In the genomic region with DNA sequence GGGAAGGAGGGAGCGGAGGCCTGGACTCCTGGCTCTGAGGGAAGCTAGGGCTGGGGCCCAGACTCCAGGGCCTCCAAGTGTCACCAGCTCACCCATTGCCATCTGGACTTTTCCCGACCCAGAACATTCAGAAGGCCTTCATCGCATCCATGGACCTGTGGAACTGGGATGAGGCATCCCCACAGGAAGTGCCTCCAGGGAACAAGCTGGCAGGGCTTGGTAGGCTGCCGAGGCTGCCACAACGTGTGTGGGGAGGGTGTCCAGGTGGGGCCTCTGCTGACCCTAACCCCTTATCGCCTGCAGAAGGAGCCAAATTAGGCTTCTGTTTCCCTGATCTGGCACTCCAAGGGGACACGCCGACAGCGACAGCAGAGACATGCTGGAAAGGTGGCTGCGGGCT, we compare ENCODE assay signal across 13 cellular contexts. TPM values are rescaled to one million over a fixed set of nuclear protein-coding genes. Genes with fewer than 3 reads are reported as not detected.
A peak's percentile ranks its signal among the peaks of the same experiment; 100 is the strongest.
DNase-seq lines count a peak whose midpoint lies in the region; ATAC-seq, FAIRE-seq and TF ChIP-seq lines count a peak whose summit lies in the region.
"Had no signal": no experiment of that assay in that cellular context is flagged by ENCODE, and none has a peak within 500 bp of the region (broad histone marks: within the 10 kb centered on the region; RNA-seq: fewer than 3 reads in every experiment).

No MANE protein-coding gene starts in this region.

- H3K4ac ChIP-seq in H1 (replicated peaks; ENCODE audit: insufficient read length, low read depth, low read length), result no peak overlapping the region

- H3K27me3 ChIP-seq in H1 (replicated peaks in 1 of 4; ENCODE audit: control insufficient read depth in 3 of 4, extremely low read depth in 1 of 4, insufficient read depth in 3 of 4, low read length in 3 of 4), result peaks cover 0 to 6% (median 3%) of the 10 kb centered on the region in 4 experiments; a peak in 4 of 7 replicates

- no peaks in the 10 kb centered on the region for H3K27me3 Mint-ChIP-seq in activated naive CD4-positive, alpha-beta T cell treated with anti-CD3 and anti-CD28 coated beads, Interleukin-2, amount 50 U/mL, for 24 hours
- H3K27me3 Mint-ChIP-seq in stimulated activated memory B cell treated with anti-CD40 and anti-IgM and Interleukin-4, amounts not matched to agents 10 μg/mL and 1 μg/mL and 100 μg/mL, for 72 hours, result no peaks in the 10 kb centered on the region

- H3K23me2 ChIP-seq in H1 (ENCODE audit: low read depth, low read length), result peaks cover 16% of the 10 kb centered on the region; the same call in 1 of the 2 replicates

- no peak for ATAC-seq in activated naive CD4-positive, alpha-beta T cell treated with anti-CD3 and anti-CD28 coated beads, Interleukin-2, amount 50 U/mL, for 72 hours
- no peak for ATAC-seq in stimulated activated memory B cell treated with anti-CD40 and anti-IgM and Interleukin-4, amounts not matched to agents 10 μg/mL and 1 μg/mL and 100 μg/mL, for 72 hours
- no peak for ATAC-seq in HG02610 (IDR thresholded peaks at IDR 0.05; ENCODE audit: unreplicated experiment)
- ATAC-seq: activated CD4-positive, CD25-positive, alpha-beta regulatory T cell treated with anti-CD3 and anti-CD28 coated beads, Interleukin-2, amount 50 U/mL, for 24 hours had no signal

- H3K9me2 ChIP-seq in OCI-LY7 (ENCODE audit: insufficient read depth, low read length), result no peaks in the 10 kb centered on the region

- 0 out of 2 replicates have a peak overlapping the region, but pooled peaks have one; percentile 1 for H2AK5ac ChIP-seq in H1 (ENCODE audit: low read depth, low read length)

- DNase-seq in activated naive CD4-positive, alpha-beta T cell treated with anti-CD3 and anti-CD28 coated beads, Interleukin-2, amount 50 U/mL, for 72 hours (ENCODE audit: low spot score in 2 of 2), result no peak
- DNase-seq in OCI-LY7 (ENCODE audit: low spot score) (no peak), H1 (ENCODE audit: low read depth in 1 of 2, low spot score in 2 of 2) (peak in 1 of 2 experiments; percentile 51), NK-92 (lab: John Stamatoyannopoulos, UW; ENCODE audit: unreplicated experiment) (no peak), NCI-H526 (lab: John Stamatoyannopoulos, UW) (no peak)
- DNase-seq: NCI-H2081; RPMI8226; stimulated activated CD4-positive, alpha-beta T cell treated with anti-CD3 and anti-CD28 coated beads, Interleukin-12 subunit alpha, Interleukin-12 subunit beta, amount 100 ng/mL, for 4 hours had no signal

- H3K56ac ChIP-seq in H1 (replicated peaks; ENCODE audit: insufficient read length, low read depth, low read length), result no peak overlapping the region

- peak overlapping the region; percentile 62; the same call in 1 of the 2 replicates for H2BK20ac ChIP-seq in H1 (ENCODE audit: low read length)

- peak overlapping the region; percentile 23 for H3K4me3 Mint-ChIP-seq in activated naive CD4-positive, alpha-beta T cell treated with anti-CD3 and anti-CD28 coated beads, Interleukin-2, amount 50 U/mL, for 24 hours
- peak overlapping the region; percentile 82 for H3K4me3 Mint-ChIP-seq in stimulated activated memory B cell treated with anti-CD40 and anti-IgM and Interleukin-4, amounts not matched to agents 10 μg/mL and 1 μg/mL and 100 μg/mL, for 72 hours

- no peaks in the 10 kb centered on the region for H3K79me1 ChIP-seq in H1 (ENCODE audit: low read depth, low read length)

- peak overlapping the region; percentile 81; the same call in 1 of the 2 replicates for H2BK12ac ChIP-seq in H1 (ENCODE audit: low read depth, low read length)

- H4K5ac ChIP-seq in H1 (ENCODE audit: insufficient read length, low read depth, low read length), result no peak overlapping the region

- no peak for FAIRE-seq in H1 (lab: Jason Lieb, UNC)

- no peak overlapping the region for H3K23ac ChIP-seq in H1 (ENCODE audit: insufficient read length)

- H3K4me2 ChIP-seq in OCI-LY7 (ENCODE audit: low read length), result peak overlapping the region; percentile 97
- H3K4me2 ChIP-seq in H1 (ENCODE audit: insufficient read depth in 1 of 2, low read depth in 2 of 2, low read length in 2 of 2), result peak overlapping the region; percentile 63 to 85; a peak in 3 of 4 replicates

- peak overlapping the region; percentile 25; the same call in 1 of the 2 replicates for H2BK15ac ChIP-seq in H1 (ENCODE audit: low read length)

- H2BK120ac ChIP-seq in H1 (replicated peaks; ENCODE audit: low read depth, low read length), result no peak overlapping the region

- H3K4me1 Mint-ChIP-seq in activated naive CD4-positive, alpha-beta T cell treated with anti-CD3 and anti-CD28 coated beads, Interleukin-2, amount 50 U/mL, for 24 hours, result peaks cover 36% of the 10 kb centered on the region
- peaks cover 33% of the 10 kb centered on the region for H3K4me1 Mint-ChIP-seq in stimulated activated memory B cell treated with anti-CD40 and anti-IgM and Interleukin-4, amounts not matched to agents 10 μg/mL and 1 μg/mL and 100 μg/mL, for 72 hours

- H3K9me3 ChIP-seq in OCI-LY7 (ENCODE audit: low read length) (no peaks in the 10 kb centered on the region), H1 (ENCODE audit: insufficient read depth in 2 of 2, low read depth in 1 of 2, low read length in 1 of 2) (no peaks in the 10 kb centered on the region)

- H3K36me3 ChIP-seq in OCI-LY7 (ENCODE audit: insufficient read depth, low read length), result peaks cover 13% of the 10 kb centered on the region
- peaks cover 0 to 6% (median 2%) of the 10 kb centered on the region in 4 experiments; a peak in 4 of 8 replicates for H3K36me3 ChIP-seq in H1 (ENCODE audit: control insufficient read depth in 2 of 4, insufficient read depth in 4 of 4, low read length in 3 of 4)

- no peaks in the 10 kb centered on the region for H3K36me3 Mint-ChIP-seq in activated naive CD4-positive, alpha-beta T cell treated with anti-CD3 and anti-CD28 coated beads, Interleukin-2, amount 50 U/mL, for 24 hours
- H3K36me3 Mint-ChIP-seq in activated naive CD4-positive, alpha-beta T cell treated with anti-CD3 and anti-CD28 coated beads, Interleukin-2, amount 50 U/mL, for 72 hours, result peaks cover under 1% of the 10 kb centered on the region in 2 donors
- H3K36me3 Mint-ChIP-seq in stimulated activated memory B cell treated with anti-CD40 and anti-IgM and Interleukin-4, amounts not matched to agents 10 μg/mL and 1 μg/mL and 100 μg/mL, for 72 hours, result peaks cover 12% of the 10 kb centered on the region

- no peak for TF ChIP-seq RAD21 in H1 (IDR thresholded peaks at IDR 0.05 in 1 of 2, conservative IDR thresholded peaks at IDR 0.05 in 1 of 2; ENCODE audit: low read depth in 2 of 2, low read length in 2 of 2)

- H3K4me1 ChIP-seq in OCI-LY7 (ENCODE audit: insufficient read depth, low read length, poor library complexity, severe bottlenecking), result peaks cover 46% of the 10 kb centered on the region
- H3K4me1 ChIP-seq in H1 (replicated peaks in 1 of 4; ENCODE audit: control insufficient read depth in 3 of 4, insufficient read depth in 4 of 4, low read length in 3 of 4), result peaks cover 7 to 30% (median 18%) of the 10 kb centered on the region in 4 experiments

- peak overlapping the region; percentile 31 for H4K91ac ChIP-seq in H1 (replicated peaks; ENCODE audit: insufficient read length, low read length)

- H3K14ac ChIP-seq in H1 (ENCODE audit: insufficient read length), result no peak overlapping the region

- intact Hi-C loops in OCI-LY7 (cut with micrococcal nuclease; ENCODE audit: unreplicated experiment), result loop anchor here (10.0 kb wide), 1 partner anchor 412 kb away; a partner anchor contains a TSS

- H3K4me3 ChIP-seq in OCI-LY7 (ENCODE audit: low read depth, low read length, poor library complexity, severe bottlenecking) (no peak overlapping the region), H1 (ENCODE audit: extremely low read depth in 1 of 4, insufficient read depth in 2 of 4, low read depth in 3 of 4, low read length in 4 of 4) (peak overlapping the region in 3 of 4 experiments; percentile 17 to 63 (median 29); a peak in 3 of 8 replicates)

- TF ChIP-seq EP300 in H1 (IDR thresholded peaks at IDR 0.05; ENCODE audit: borderline replicate concordance in 1 of 2, low read depth in 2 of 2, low read length in 2 of 2), result no peak

- BruUV-seq in OCI-LY7 (replicated peaks; lab: Mats Ljungman, UMichigan), result no TSS peak

- H3K18ac ChIP-seq in H1 (ENCODE audit: extremely low read depth, low read length), result peak overlapping the region; percentile 15; the same call in 1 of the 2 replicates

- H4K8ac ChIP-seq in H1 (ENCODE audit: extremely low read depth, insufficient read depth, low read length), result peak overlapping the region; percentile 75

- no peak for TF ChIP-seq POLR2A in H1 (IDR thresholded peaks at IDR 0.05; ENCODE audit: control extremely low read depth in 1 of 2, low read depth in 2 of 2, low read length in 2 of 2)

- POLR2A ChIA-PET in OCI-LY7 (lab: Charles Lee), result interaction anchor here (0.6 to 1.8 kb wide), 2 partner anchors 12 to 128 kb away, joined by 4 to 5 read pairs; no protein-coding TSS in a partner anchor
- POLR2A ChIA-PET in H1 (lab: Charles Lee; ENCODE audit: partially characterized antibody), result interaction anchor here (1.0 to 3.4 kb wide), 8 partner anchors 8 to 132 kb away, joined by 3 to 13 read pairs (median 4); a partner anchor contains a TSS

- H3K27ac Mint-ChIP-seq in activated naive CD4-positive, alpha-beta T cell treated with anti-CD3 and anti-CD28 coated beads, Interleukin-2, amount 50 U/mL, for 24 hours, result no peak overlapping the region
- no peak overlapping the region for H3K27ac Mint-ChIP-seq in activated naive CD4-positive, alpha-beta T cell treated with anti-CD3 and anti-CD28 coated beads, Interleukin-2, amount 50 U/mL, for 72 hours
- no peak overlapping the region for H3K27ac Mint-ChIP-seq in stimulated activated memory B cell treated with anti-CD40 and anti-IgM and Interleukin-4, amounts not matched to agents 10 μg/mL and 1 μg/mL and 100 μg/mL, for 72 hours

- H2AFZ ChIP-seq in OCI-LY7 (ENCODE audit: low read length) (no peak overlapping the region), H1 (ENCODE audit: low read length) (no peak overlapping the region)

- H3K27ac ChIP-seq in OCI-LY7 (ENCODE audit: low read depth, low read length, poor library complexity, severe bottlenecking) (no peak overlapping the region), H1 (ENCODE audit: low read depth, low read length) (no peak overlapping the region)

- CTCF ChIA-PET in OCI-LY7 (lab: Charles Lee; ENCODE audit: unreplicated experiment), result no interaction called here
- CTCF ChIA-PET in H1 (lab: Charles Lee; ENCODE audit: partially characterized antibody), result interaction anchor here (1.0 to 1.5 kb wide), 3 partner anchors 11 to 29 kb away, joined by 4 read pairs; no protein-coding TSS in a partner anchor

- TF ChIP-seq CTCF in OCI-LY7 (conservative IDR thresholded peaks at IDR 0.05; ENCODE audit: low read length), result no peak
- TF ChIP-seq CTCF in H1 (IDR thresholded peaks at IDR 0.05; ENCODE audit: control extremely low read depth in 1 of 3, insufficient read depth in 1 of 3, low read depth in 1 of 3, low read length in 3 of 3), result no peak

- H4K20me1 ChIP-seq in OCI-LY7 (ENCODE audit: insufficient read depth, low read length) (no peaks in the 10 kb centered on the region), H1 (replicated peaks in 1 of 2; ENCODE audit: control insufficient read depth in 1 of 2, insufficient read depth in 2 of 2, low read length in 2 of 2) (no peaks in the 10 kb centered on the region)

- no peaks in the 10 kb centered on the region for H3K9me3 Mint-ChIP-seq in activated naive CD4-positive, alpha-beta T cell treated with anti-CD3 and anti-CD28 coated beads, Interleukin-2, amount 50 U/mL, for 24 hours
- no peaks in the 10 kb centered on the region for H3K9me3 Mint-ChIP-seq in activated naive CD4-positive, alpha-beta T cell treated with anti-CD3 and anti-CD28 coated beads, Interleukin-2, amount 50 U/mL, for 72 hours
- H3K9me3 Mint-ChIP-seq in stimulated activated memory B cell treated with anti-CD40 and anti-IgM and Interleukin-4, amounts not matched to agents 10 μg/mL and 1 μg/mL and 100 μg/mL, for 72 hours, result no peaks in the 10 kb centered on the region

- 73% methylated on average over 10 of the region's 10 CpGs; no CpG with 5 or more reads in 1 of the 2 experiments for WGBS in H1 (ENCODE audit: extremely low coverage in 1 of 2, insufficient coverage in 1 of 2, insufficient read length in 1 of 2, insufficient replicate concordance in 2 of 2, low coverage in 1 of 2, low lambda C conversion rate in 2 of 2, missing lambda C conversion rate in 1 of 2), 2 experiments

- peak overlapping the region; percentile 13; the same call in 1 of the 2 replicates for H2BK5ac ChIP-seq in H1 (ENCODE audit: low read depth, low read length)

- H3K79me2 ChIP-seq in OCI-LY7 (ENCODE audit: insufficient read depth, low read depth, low read length), result no peaks in the 10 kb centered on the region
- H3K79me2 ChIP-seq in H1 (ENCODE audit: control insufficient read depth in 1 of 2, insufficient read depth in 2 of 2, low read length in 2 of 2), result no peaks in the 10 kb centered on the region

- H3K9ac ChIP-seq in H1 (replicated peaks in 1 of 4; ENCODE audit: extremely low read depth in 1 of 4, low read depth in 3 of 4, low read length in 3 of 4), result no peak overlapping the region

RNA-seq across cellular contexts. Expression of a gene that starts 0.8 kb away (rescaled TPM):
- under 1 TPM; 0.62 to 0.77 TPM for total RNA-seq in activated naive CD4-positive, alpha-beta T cell treated with anti-CD3 and anti-CD28 coated beads, Interleukin-2, amount 50 U/mL, for 72 hours
- total RNA-seq in OCI-LY7 (2014; rRNA removed; shearing (Covaris generic)), result 0.25 and 0.57 TPM in 2 replicates
- 1.7 and 2.0 TPM in 2 replicates for total RNA-seq in OCI-LY7 (2022)
- 0.88 and 1.8 TPM in 2 replicates for total RNA-seq in H1 (2021; fragmentation: NEBNext Ultra II Directional; extraction: Animal tissue kit (Norgen Biotek cat#: 25700))
- 1.3 and 2.3 TPM in 2 replicates for polyA plus RNA-seq in H1 (2011; rRNA removed)
- polyA plus RNA-seq in H1 (2011; cell fraction: cytosol; rRNA removed), result 0.79 TPM
- 1.8 TPM for polyA plus RNA-seq in H1 (2011; cell fraction: nucleus; rRNA removed)
- 0.94 to 1.9 TPM (median 1.6 TPM) in 4 replicates for polyA plus RNA-seq in H1 (2012, experiment 1 of 2)
- polyA plus RNA-seq in H1 (2012, experiment 2 of 2), result 0.77 TPM
- polyA plus RNA-seq in H1 (2013, experiment 1 of 2), result 0.85 TPM
- 0.85 TPM for polyA plus RNA-seq in H1 (2013, experiment 2 of 2)
- polyA minus RNA-seq in H1 (2011; rRNA and poly(A)+ RNA removed), result 0.16 and 0.56 TPM in 2 replicates
- 2.6 TPM for polyA minus RNA-seq in H1 (2011; cell fraction: cytosol; rRNA and poly(A)+ RNA removed)
- 2.8 TPM for polyA minus RNA-seq in H1 (2011; cell fraction: nucleus; rRNA and poly(A)+ RNA removed)
- total RNA-seq: myocyte had no signal

RNA-seq across cellular contexts. Expression of a gene that starts 5.8 kb away (rescaled TPM):
- total RNA-seq in activated naive CD4-positive, alpha-beta T cell treated with anti-CD3 and anti-CD28 coated beads, Interleukin-2, amount 50 U/mL, for 72 hours, result 100 to 1,000 TPM; 445 to 472 TPM
- total RNA-seq in OCI-LY7 (2014; rRNA removed; shearing (Covaris generic)), result 404 and 536 TPM in 2 replicates
- total RNA-seq in OCI-LY7 (2022), result 373 and 395 TPM in 2 replicates
- 436 and 437 TPM in 2 replicates for total RNA-seq in H1 (2021; fragmentation: NEBNext Ultra II Directional; extraction: Animal tissue kit (Norgen Biotek cat#: 25700))
- polyA plus RNA-seq in H1 (2011; rRNA removed), result 884 and 1,052 TPM in 2 replicates
- 744 TPM for polyA plus RNA-seq in H1 (2011; cell fraction: cytosol; rRNA removed)
- 546 TPM for polyA plus RNA-seq in H1 (2011; cell fraction: nucleus; rRNA removed)
- polyA plus RNA-seq in H1 (2012, experiment 1 of 2), result 441 to 812 TPM (median 759 TPM) in 4 replicates
- polyA plus RNA-seq in H1 (2012, experiment 2 of 2), result 4,565 TPM
- polyA plus RNA-seq in H1 (2013, experiment 1 of 2), result 994 TPM
- 884 TPM for polyA plus RNA-seq in H1 (2013, experiment 2 of 2)
- 442 and 464 TPM in 2 replicates for polyA minus RNA-seq in H1 (2011; rRNA and poly(A)+ RNA removed)
- 148 TPM for polyA minus RNA-seq in H1 (2011; cell fraction: cytosol; rRNA and poly(A)+ RNA removed)
- polyA minus RNA-seq in H1 (2011; cell fraction: nucleus; rRNA and poly(A)+ RNA removed), result 133 TPM

RNA-seq across cellular contexts. Expression of a gene that starts 13.5 kb away (rescaled TPM):
- total RNA-seq in activated naive CD4-positive, alpha-beta T cell treated with anti-CD3 and anti-CD28 coated beads, Interleukin-2, amount 50 U/mL, for 72 hours, result 10 to 100 TPM; 69.3 to 79.0 TPM
- total RNA-seq in OCI-LY7 (2014; rRNA removed; shearing (Covaris generic)), result 62.0 and 73.6 TPM in 2 replicates
- 105 and 115 TPM in 2 replicates for total RNA-seq in OCI-LY7 (2022)
- total RNA-seq in H1 (2021; fragmentation: NEBNext Ultra II Directional; extraction: Animal tissue kit (Norgen Biotek cat#: 25700)), result 80.8 and 83.3 TPM in 2 replicates
- 59.8 and 83.6 TPM in 2 replicates for polyA plus RNA-seq in H1 (2011; rRNA removed)
- polyA plus RNA-seq in H1 (2011; cell fraction: cytosol; rRNA removed), result 67.8 TPM
- 51.0 TPM for polyA plus RNA-seq in H1 (2011; cell fraction: nucleus; rRNA removed)
- 53.8 to 70.7 TPM (median 63.2 TPM) in 4 replicates for polyA plus RNA-seq in H1 (2012, experiment 1 of 2)
- 55.3 TPM for polyA plus RNA-seq in H1 (2012, experiment 2 of 2)
- polyA plus RNA-seq in H1 (2013, experiment 1 of 2), result 34.0 TPM
- 30.6 TPM for polyA plus RNA-seq in H1 (2013, experiment 2 of 2)
- 9.1 and 18.5 TPM in 2 replicates for polyA minus RNA-seq in H1 (2011; rRNA and poly(A)+ RNA removed)
- polyA minus RNA-seq in H1 (2011; cell fraction: cytosol; rRNA and poly(A)+ RNA removed), result 30.6 TPM
- polyA minus RNA-seq in H1 (2011; cell fraction: nucleus; rRNA and poly(A)+ RNA removed), result 15.2 TPM

RNA-seq across cellular contexts. Expression of a gene that starts 24.0 kb away (rescaled TPM):
- total RNA-seq in activated naive CD4-positive, alpha-beta T cell treated with anti-CD3 and anti-CD28 coated beads, Interleukin-2, amount 50 U/mL, for 72 hours, result 1 to 10 TPM in 1 of 2 donors, not detected in 1; 4.4 TPM
- total RNA-seq in OCI-LY7 (2014; rRNA removed; shearing (Covaris generic)), result not detected in 2 replicates
- not detected in 2 replicates for total RNA-seq in OCI-LY7 (2022)
- total RNA-seq in H1 (2021; fragmentation: NEBNext Ultra II Directional; extraction: Animal tissue kit (Norgen Biotek cat#: 25700)), result 0.56 and 0.61 TPM in 2 replicates
- 9.8 and 9.9 TPM in 2 replicates for polyA plus RNA-seq in H1 (2011; rRNA removed)
- 4.1 TPM for polyA plus RNA-seq in H1 (2011; cell fraction: cytosol; rRNA removed)
- polyA plus RNA-seq in H1 (2011; cell fraction: nucleus; rRNA removed), result 4.6 TPM
- polyA plus RNA-seq in H1 (2012, experiment 1 of 2), result 0.93 to 4.4 TPM (median 3.4 TPM) in 4 replicates
- 1.2 TPM for polyA plus RNA-seq in H1 (2012, experiment 2 of 2)
- 1.8 TPM for polyA plus RNA-seq in H1 (2013, experiment 1 of 2)
- polyA plus RNA-seq in H1 (2013, experiment 2 of 2), result 1.9 TPM
- 2.0 TPM in 2 replicates for polyA minus RNA-seq in H1 (2011; rRNA and poly(A)+ RNA removed)
- not detected for polyA minus RNA-seq in H1 (2011; cell fraction: cytosol; rRNA and poly(A)+ RNA removed)
- 0.50 TPM for polyA minus RNA-seq in H1 (2011; cell fraction: nucleus; rRNA and poly(A)+ RNA removed)
- total RNA-seq: myocyte had no signal

RNA-seq across cellular contexts. Expression of a gene that starts 29.8 kb away (rescaled TPM):
- total RNA-seq in activated naive CD4-positive, alpha-beta T cell treated with anti-CD3 and anti-CD28 coated beads, Interleukin-2, amount 50 U/mL, for 72 hours, result 10 to 100 TPM; 44.2 to 44.5 TPM
- 61.5 and 66.8 TPM in 2 replicates for total RNA-seq in OCI-LY7 (2014; rRNA removed; shearing (Covaris generic))
- total RNA-seq in OCI-LY7 (2022), result 58.1 and 59.7 TPM in 2 replicates
- 18.9 and 25.7 TPM in 2 replicates for total RNA-seq in H1 (2021; fragmentation: NEBNext Ultra II Directional; extraction: Animal tissue kit (Norgen Biotek cat#: 25700))
- polyA plus RNA-seq in H1 (2011; rRNA removed), result 13.8 and 20.1 TPM in 2 replicates
- polyA plus RNA-seq in H1 (2011; cell fraction: cytosol; rRNA removed), result 17.4 TPM
- polyA plus RNA-seq in H1 (2011; cell fraction: nucleus; rRNA removed), result 87.0 TPM
- polyA plus RNA-seq in H1 (2012, experiment 1 of 2), result 19.9 to 28.6 TPM (median 25.9 TPM) in 4 replicates
- polyA plus RNA-seq in H1 (2012, experiment 2 of 2), result 14.7 TPM
- polyA plus RNA-seq in H1 (2013, experiment 1 of 2), result 14.6 TPM
- polyA plus RNA-seq in H1 (2013, experiment 2 of 2), result 11.9 TPM
- 7.4 and 7.9 TPM in 2 replicates for polyA minus RNA-seq in H1 (2011; rRNA and poly(A)+ RNA removed)
- 8.0 TPM for polyA minus RNA-seq in H1 (2011; cell fraction: cytosol; rRNA and poly(A)+ RNA removed)
- 22.9 TPM for polyA minus RNA-seq in H1 (2011; cell fraction: nucleus; rRNA and poly(A)+ RNA removed)
